1 cellular context compared by ENCODE assay signal in the genomic region with DNA sequence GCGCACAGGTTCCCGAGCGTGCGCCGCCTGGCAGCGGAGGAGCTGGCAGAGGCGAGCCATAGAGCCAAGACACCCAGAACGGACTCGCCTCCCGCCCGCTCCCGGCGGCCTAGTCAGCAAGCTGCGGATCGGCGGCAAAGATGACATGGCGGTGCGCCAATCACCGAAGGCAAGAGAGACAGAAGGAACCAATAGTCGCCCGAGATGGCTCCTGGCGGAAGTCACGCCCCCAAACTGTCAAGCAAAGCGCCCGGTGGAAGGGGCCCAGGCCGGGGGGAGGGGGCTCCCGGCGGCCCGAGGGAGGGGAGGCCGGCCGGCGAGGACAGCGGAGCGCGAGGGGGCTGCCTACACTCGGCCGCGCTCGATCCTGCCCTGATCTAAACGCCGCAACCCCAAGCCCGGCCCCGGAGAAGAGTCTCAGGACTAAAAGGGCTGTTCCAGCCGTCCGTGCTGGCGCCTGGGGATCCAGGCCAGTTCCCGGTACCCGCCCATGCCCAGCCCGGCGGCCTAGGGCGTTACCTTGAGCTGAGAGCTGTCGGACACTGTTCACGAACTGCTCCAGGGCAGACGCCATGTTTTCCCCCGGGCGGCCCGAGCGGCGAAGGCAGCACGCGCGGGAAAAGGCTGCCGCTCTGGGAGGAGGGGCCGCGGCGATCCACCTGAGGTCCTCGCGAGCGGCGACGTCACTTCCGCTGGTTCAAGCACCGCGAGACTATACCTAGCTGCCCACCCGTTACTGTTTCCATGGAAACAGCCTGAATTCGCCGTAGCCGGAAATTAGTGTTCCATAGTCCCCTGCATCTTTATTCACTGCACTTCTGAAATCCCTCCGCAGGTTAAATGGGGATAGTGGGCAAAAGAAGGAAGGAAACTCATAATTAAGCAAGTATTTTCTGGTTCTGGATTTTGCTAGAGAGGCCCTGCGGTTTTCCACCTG.
A peak's percentile ranks its signal among the peaks of the same experiment; 100 is the strongest.
TF ChIP-seq lines count a peak whose summit lies in the region.

TSS of gene COPS3 (minus strand) at position 634 of the 937 bp plus-strand sequence. CDS start at position 574, 60 bp downstream.

TF ChIP-seq in K562, 482 proteins besides CTCF, POLR2A, EP300 and RAD21 (continued from another document and continues in another):
- peak; percentile 75 for TF ChIP-seq VEZF1 (CRISPR knock-in tag; IDR thresholded peaks at IDR 0.05)
- TF ChIP-seq PHF20 (IDR thresholded peaks at IDR 0.05; ENCODE audit: partially characterized antibody): no peak
- no peak for TF ChIP-seq SNRNP70 (optimal IDR thresholded peaks at IDR 0.05; ENCODE audit: low read depth, low read length)
- peak; percentile 57; the same call in 1 of the 2 replicates for TF ChIP-seq POLR2H (tag; IDR thresholded peaks at IDR 0.05; ENCODE audit: low read depth)
- TF ChIP-seq TCF3 (CRISPR knock-in tag; IDR thresholded peaks at IDR 0.05): no peak
- no peak for TF ChIP-seq ZNF253 (CRISPR knock-in tag; conservative IDR thresholded peaks at IDR 0.05)
- no peak for TF ChIP-seq TSC22D4 (tag; IDR thresholded peaks at IDR 0.05)
- TF ChIP-seq SMARCB1 (IDR thresholded peaks at IDR 0.05; ENCODE audit: insufficient read length, low read depth): no peak
- no peak for TF ChIP-seq ZFPM2 (CRISPR knock-in tag; IDR thresholded peaks at IDR 0.05)
- TF ChIP-seq, protein P1, sequence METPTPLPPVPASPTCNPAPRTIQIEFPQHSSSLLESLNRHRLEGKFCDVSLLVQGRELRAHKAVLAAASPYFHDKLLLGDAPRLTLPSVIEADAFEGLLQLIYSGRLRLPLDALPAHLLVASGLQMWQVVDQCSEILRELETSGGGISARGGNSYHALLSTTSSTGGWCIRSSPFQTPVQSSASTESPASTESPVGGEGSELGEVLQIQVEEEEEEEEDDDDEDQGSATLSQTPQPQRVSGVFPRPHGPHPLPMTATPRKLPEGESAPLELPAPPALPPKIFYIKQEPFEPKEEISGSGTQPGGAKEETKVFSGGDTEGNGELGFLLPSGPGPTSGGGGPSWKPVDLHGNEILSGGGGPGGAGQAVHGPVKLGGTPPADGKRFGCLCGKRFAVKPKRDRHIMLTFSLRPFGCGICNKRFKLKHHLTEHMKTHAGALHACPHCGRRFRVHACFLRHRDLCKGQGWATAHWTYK (CRISPR knock-in tag; IDR thresholded peaks at IDR 0.05): no peak
- no peak for TF ChIP-seq TCFL5 (CRISPR knock-in tag; conservative IDR thresholded peaks at IDR 0.05)
- peak; percentile 32 for TF ChIP-seq SAP30 (IDR thresholded peaks at IDR 0.05; ENCODE audit: borderline replicate concordance, insufficient read depth, low read depth, low read length, poor library complexity, severe bottlenecking)
- TF ChIP-seq, protein P2, sequence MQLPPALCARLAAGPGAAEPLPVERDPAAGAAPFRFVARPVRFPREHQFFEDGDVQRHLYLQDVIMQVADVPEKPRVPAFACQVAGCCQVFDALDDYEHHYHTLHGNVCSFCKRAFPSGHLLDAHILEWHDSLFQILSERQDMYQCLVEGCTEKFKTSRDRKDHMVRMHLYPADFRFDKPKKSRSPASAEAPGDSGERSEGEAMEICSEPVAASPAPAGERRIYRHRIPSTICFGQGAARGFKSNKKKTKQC (CRISPR knock-in tag; IDR thresholded peaks at IDR 0.05): peak; percentile 86; the same call in 1 of the 2 replicates
- TF ChIP-seq CEBPG (CRISPR knock-in tag; IDR thresholded peaks at IDR 0.05): no peak
- no peak for TF ChIP-seq CEBPG (tag; conservative IDR thresholded peaks at IDR 0.05 in 1 of 2, IDR thresholded peaks at IDR 0.05 in 1 of 2)
- no peak for TF ChIP-seq MBD1 (CRISPR knock-in tag; IDR thresholded peaks at IDR 0.05)
- no peak for TF ChIP-seq RUNX1 (IDR thresholded peaks at IDR 0.05; ENCODE audit: low read depth)
- no peak for TF ChIP-seq ZFP1 (CRISPR knock-in tag; IDR thresholded peaks at IDR 0.05)
- TF ChIP-seq, protein P3, sequence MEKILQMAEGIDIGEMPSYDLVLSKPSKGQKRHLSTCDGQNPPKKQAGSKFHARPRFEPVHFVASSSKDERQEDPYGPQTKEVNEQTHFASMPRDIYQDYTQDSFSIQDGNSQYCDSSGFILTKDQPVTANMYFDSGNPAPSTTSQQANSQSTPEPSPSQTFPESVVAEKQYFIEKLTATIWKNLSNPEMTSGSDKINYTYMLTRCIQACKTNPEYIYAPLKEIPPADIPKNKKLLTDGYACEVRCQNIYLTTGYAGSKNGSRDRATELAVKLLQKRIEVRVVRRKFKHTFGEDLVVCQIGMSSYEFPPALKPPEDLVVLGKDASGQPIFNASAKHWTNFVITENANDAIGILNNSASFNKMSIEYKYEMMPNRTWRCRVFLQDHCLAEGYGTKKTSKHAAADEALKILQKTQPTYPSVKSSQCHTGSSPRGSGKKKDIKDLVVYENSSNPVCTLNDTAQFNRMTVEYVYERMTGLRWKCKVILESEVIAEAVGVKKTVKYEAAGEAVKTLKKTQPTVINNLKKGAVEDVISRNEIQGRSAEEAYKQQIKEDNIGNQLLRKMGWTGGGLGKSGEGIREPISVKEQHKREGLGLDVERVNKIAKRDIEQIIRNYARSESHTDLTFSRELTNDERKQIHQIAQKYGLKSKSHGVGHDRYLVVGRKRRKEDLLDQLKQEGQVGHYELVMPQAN (IDR thresholded peaks at IDR 0.05; ENCODE audit: borderline replicate concordance): peak; percentile 83
- peak; percentile 77 for TF ChIP-seq POLR2B (IDR thresholded peaks at IDR 0.05; ENCODE audit: low read depth, partially characterized antibody)
- TF ChIP-seq PRPF4 (IDR thresholded peaks at IDR 0.05; ENCODE audit: insufficient read depth, low read depth, low read length, poor library complexity, severe bottlenecking): no peak
- TF ChIP-seq CBX5 (IDR thresholded peaks at IDR 0.05; ENCODE audit: borderline replicate concordance, low read depth): no peak
- TF ChIP-seq HIVEP1 (CRISPR knock-in tag; IDR thresholded peaks at IDR 0.05): no peak
- TF ChIP-seq DNMT1 (IDR thresholded peaks at IDR 0.05): no peak
- TF ChIP-seq RBBP5 (IDR thresholded peaks at IDR 0.05; ENCODE audit: borderline replicate concordance, insufficient read depth, low read length, poor library complexity, severe bottlenecking): peak; percentile 83
- no peak for TF ChIP-seq KAT2B (IDR thresholded peaks at IDR 0.05; ENCODE audit: low read depth, low read length)
- TF ChIP-seq, protein P4, sequence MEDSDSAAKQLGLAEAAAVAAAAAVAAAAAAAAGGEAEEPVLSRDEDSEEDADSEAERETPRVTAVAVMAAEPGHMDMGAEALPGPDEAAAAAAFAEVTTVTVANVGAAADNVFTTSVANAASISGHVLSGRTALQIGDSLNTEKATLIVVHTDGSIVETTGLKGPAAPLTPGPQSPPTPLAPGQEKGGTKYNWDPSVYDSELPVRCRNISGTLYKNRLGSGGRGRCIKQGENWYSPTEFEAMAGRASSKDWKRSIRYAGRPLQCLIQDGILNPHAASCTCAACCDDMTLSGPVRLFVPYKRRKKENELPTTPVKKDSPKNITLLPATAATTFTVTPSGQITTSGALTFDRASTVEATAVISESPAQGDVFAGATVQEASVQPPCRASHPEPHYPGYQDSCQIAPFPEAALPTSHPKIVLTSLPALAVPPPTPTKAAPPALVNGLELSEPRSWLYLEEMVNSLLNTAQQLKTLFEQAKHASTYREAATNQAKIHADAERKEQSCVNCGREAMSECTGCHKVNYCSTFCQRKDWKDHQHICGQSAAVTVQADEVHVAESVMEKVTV (CRISPR knock-in tag; IDR thresholded peaks at IDR 0.05): no peak
- no peak for TF ChIP-seq ZKSCAN1 (IDR thresholded peaks at IDR 0.05; ENCODE audit: low read depth, low read length)
- TF ChIP-seq REST (CRISPR knock-in tag; IDR thresholded peaks at IDR 0.05; ENCODE audit: low read depth): no peak
- TF ChIP-seq KDM4B (IDR thresholded peaks at IDR 0.05; ENCODE audit: borderline replicate concordance in 2 of 2, low read depth in 1 of 2): no peak
- no peak for TF ChIP-seq ZNF764 (CRISPR knock-in tag; IDR thresholded peaks at IDR 0.05; ENCODE audit: low read depth)
- TF ChIP-seq RB1 (IDR thresholded peaks at IDR 0.05; ENCODE audit: low read depth): peak; percentile 97
- no peak for TF ChIP-seq TEAD4 (IDR thresholded peaks at IDR 0.05; ENCODE audit: low read length)
- TF ChIP-seq TEAD4 (CRISPR knock-in tag; IDR thresholded peaks at IDR 0.05; ENCODE audit: borderline replicate concordance): no peak
- TF ChIP-seq TAL1 (IDR thresholded peaks at IDR 0.05): no peak
- no peak for TF ChIP-seq GABPB2 (CRISPR knock-in tag; conservative IDR thresholded peaks at IDR 0.05)
- TF ChIP-seq NR3C1 (CRISPR knock-in tag; IDR thresholded peaks at IDR 0.05): no peak
- TF ChIP-seq BCLAF1 (IDR thresholded peaks at IDR 0.05; ENCODE audit: borderline replicate concordance in 1 of 2, control insufficient read depth in 1 of 2, low read depth in 2 of 2, low read length in 1 of 2): no peak
- no peak for TF ChIP-seq BCOR (IDR thresholded peaks at IDR 0.05)
- no peak for TF ChIP-seq CBX8 (IDR thresholded peaks at IDR 0.05; ENCODE audit: borderline replicate concordance, extremely low read depth, low read depth, low read length, poor library complexity, severe bottlenecking)
- no peak for TF ChIP-seq BRD9 (IDR thresholded peaks at IDR 0.05; ENCODE audit: low read depth, partially characterized antibody)
- TF ChIP-seq EHMT2 (IDR thresholded peaks at IDR 0.05): no peak
- no peak for TF ChIP-seq SRF (CRISPR knock-in tag; IDR thresholded peaks at IDR 0.05)
- TF ChIP-seq E2F3 (CRISPR knock-in tag; IDR thresholded peaks at IDR 0.05): peak; percentile 96
- no peak for TF ChIP-seq RBM14 (IDR thresholded peaks at IDR 0.05; ENCODE audit: borderline replicate concordance, insufficient read depth, low read depth, low read length)
